1 cellular context compared by ENCODE assay signal in genomic region chr1:230222678-230223077, GRCh38.
TF ChIP-seq lines count a peak whose summit lies in the region.

No MANE protein-coding gene starts in this region.

TF ChIP-seq in IMR-90, 13 proteins besides CTCF, POLR2A, EP300 and RAD21:
- TF ChIP-seq SMC3 (IDR thresholded peaks at IDR 0.05; ENCODE audit: low read depth, low read length) (no peak), NFE2L2 (IDR thresholded peaks at IDR 0.05; ENCODE audit: low read depth, low read length) (no peak), MXI1 (IDR thresholded peaks at IDR 0.05; ENCODE audit: borderline replicate concordance, low read depth, low read length) (no peak), CEBPB (IDR thresholded peaks at IDR 0.05; ENCODE audit: low read depth, low read length) (no peak), RCOR1 (IDR thresholded peaks at IDR 0.05; ENCODE audit: insufficient replicate concordance, low read length) (no peak), RFX5 (IDR thresholded peaks at IDR 0.05; ENCODE audit: low read depth, low read length) (no peak)
- TF ChIP-seq, protein P1, sequence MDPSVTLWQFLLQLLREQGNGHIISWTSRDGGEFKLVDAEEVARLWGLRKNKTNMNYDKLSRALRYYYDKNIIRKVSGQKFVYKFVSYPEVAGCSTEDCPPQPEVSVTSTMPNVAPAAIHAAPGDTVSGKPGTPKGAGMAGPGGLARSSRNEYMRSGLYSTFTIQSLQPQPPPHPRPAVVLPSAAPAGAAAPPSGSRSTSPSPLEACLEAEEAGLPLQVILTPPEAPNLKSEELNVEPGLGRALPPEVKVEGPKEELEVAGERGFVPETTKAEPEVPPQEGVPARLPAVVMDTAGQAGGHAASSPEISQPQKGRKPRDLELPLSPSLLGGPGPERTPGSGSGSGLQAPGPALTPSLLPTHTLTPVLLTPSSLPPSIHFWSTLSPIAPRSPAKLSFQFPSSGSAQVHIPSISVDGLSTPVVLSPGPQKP (IDR thresholded peaks at IDR 0.05; ENCODE audit: borderline replicate concordance, low read depth, low read length): no peak
